In genomic region chrX:14916017-14916674, GRCh38 we compare ENCODE assay signal across 1 cellular context.
TF ChIP-seq lines count a peak whose summit lies in the region.

No MANE protein-coding gene starts in this region.

TF ChIP-seq in A549, 52 proteins besides CTCF, POLR2A, EP300 and RAD21:
- TF ChIP-seq ESRRA (IDR thresholded peaks at IDR 0.05; ENCODE audit: borderline replicate concordance, low read length) = no peak
- TF ChIP-seq KDM1A (IDR thresholded peaks at IDR 0.05; ENCODE audit: low read depth) = no peak
- TF ChIP-seq HDAC2 (IDR thresholded peaks at IDR 0.05) = no peak
- no peak for TF ChIP-seq TFCP2L1 (CRISPR knock-in tag; IDR thresholded peaks at IDR 0.05)
- no peak for TF ChIP-seq BHLHE40 (IDR thresholded peaks at IDR 0.05; ENCODE audit: low read depth, low read length)
- TF ChIP-seq MAZ (IDR thresholded peaks at IDR 0.05; ENCODE audit: borderline replicate concordance, low read depth, low read length) = no peak
- TF ChIP-seq CBX8 (IDR thresholded peaks at IDR 0.05) = no peak
- no peak for TF ChIP-seq ATOH8 (CRISPR knock-in tag; IDR thresholded peaks at IDR 0.05; ENCODE audit: low read depth)
- TF ChIP-seq ELK1 (IDR thresholded peaks at IDR 0.05; ENCODE audit: low read depth, low read length) = no peak
- TF ChIP-seq KDM5A (IDR thresholded peaks at IDR 0.05) = no peak
- no peak for TF ChIP-seq NPAS2 (CRISPR knock-in tag; IDR thresholded peaks at IDR 0.05; ENCODE audit: borderline replicate concordance)
- no peak for TF ChIP-seq NFE2L2 (conservative IDR thresholded peaks at IDR 0.05; ENCODE audit: low read length)
- no peak for TF ChIP-seq USF2 (IDR thresholded peaks at IDR 0.05)
- no peak for TF ChIP-seq MAFK (IDR thresholded peaks at IDR 0.05; ENCODE audit: partially characterized antibody)
- TF ChIP-seq HMGXB4 (CRISPR knock-in tag; IDR thresholded peaks at IDR 0.05; ENCODE audit: borderline replicate concordance) = no peak
- no peak for TF ChIP-seq PBX3 (IDR thresholded peaks at IDR 0.05)
- TF ChIP-seq RARB (CRISPR knock-in tag; IDR thresholded peaks at IDR 0.05) = no peak
- no peak for TF ChIP-seq FOXS1 (CRISPR knock-in tag; IDR thresholded peaks at IDR 0.05)
